In genomic region chr4:137660211-137660610, GRCh38 we compare ENCODE assay signal across 26 cellular contexts.
DNase-seq lines count a peak whose midpoint lies in the region; ATAC-seq and TF ChIP-seq lines count a peak whose summit lies in the region.
"Had no signal": no experiment of that assay in that cellular context is flagged by ENCODE, and none has a peak within 500 bp of the region (broad histone marks: within the 10 kb centered on the region; RNA-seq: fewer than 3 reads in every experiment).

No MANE protein-coding gene starts in this region.

- no peaks in the 10 kb centered on the region for H3K27me3 ChIP-seq in brain microvascular endothelial cell (replicated peaks)
- H3K27me3 ChIP-seq: BE2C, ovary, Peyer's patch, tibial nerve had no signal

- DNase-seq in GM03348 (ENCODE audit: low spot score) (peak; percentile 33), brain microvascular endothelial cell (no peak), fibroblast of pulmonary artery (ENCODE audit: low read depth) (peak; percentile 30), skeletal muscle cell (ENCODE audit: low read depth) (peak; percentile 49), activated T-cell treated with anti-CD3 and anti-CD28 coated beads for 4 hours (no peak), GM20000 (ENCODE audit: low spot score) (no peak)
- DNase-seq: ACHN; activated CD4-positive, CD25-positive, alpha-beta regulatory T cell treated with anti-CD3 and anti-CD28 coated beads, Interleukin-2, amount 50 U/mL, for 72 hours; activated CD8-positive, alpha-beta T cell treated with anti-CD3 and anti-CD28 coated beads, Interleukin-2, amount 10 ng/mL, durations not matched to agents 7 days and 5 days; BE2C; CD8-positive, alpha-beta T cell; endodermal cell; hippocampal formation; lower lobe of right lung; naive thymus-derived CD8-positive, alpha-beta T cell; NCI-H146; NCI-H2107; NCI-H774; ovary; Peyer's patch; SHP77 treated with DMSO at 0.1 percent for 48 hours had no signal

- H3K36me3 ChIP-seq in brain microvascular endothelial cell (replicated peaks): no peaks in the 10 kb centered on the region
- H3K36me3 ChIP-seq: BE2C, lower lobe of right lung, ovary, Peyer's patch, tibial nerve had no signal

- TF ChIP-seq CTCF in brain microvascular endothelial cell (IDR thresholded peaks at IDR 0.05; ENCODE audit: low read depth, low read length, missing control alignments) (no peak), fibroblast of pulmonary artery (IDR thresholded peaks at IDR 0.05; ENCODE audit: low read length, missing control alignments) (no peak), GM20000 (IDR thresholded peaks at IDR 0.05; ENCODE audit: extremely low read depth, missing control alignments) (no peak)

- H3K27ac ChIP-seq in brain microvascular endothelial cell: peak overlapping the region; percentile 55
- H3K27ac ChIP-seq: lower lobe of right lung, Peyer's patch had no signal

- in situ Hi-C loops in brain microvascular endothelial cell (cut with HindIII; ENCODE audit: low pct_ligation_motif_present, low sequenced_read_pairs): no loop called here

- H3K4me3 ChIP-seq in brain microvascular endothelial cell (ENCODE audit: low read depth, low read length) (no peak overlapping the region), fibroblast of pulmonary artery (replicated peaks; ENCODE audit: low read depth, low read length) (no peak overlapping the region), skeletal muscle cell (ENCODE audit: low read depth, low read length) (no peak overlapping the region)
- H3K4me3 ChIP-seq: GM12878, lower lobe of right lung, ovary, Peyer's patch, smooth muscle cell, tibial nerve had no signal

- ATAC-seq in GM19397 (IDR thresholded peaks at IDR 0.05; ENCODE audit: unreplicated experiment) (no peak), HG02884 (IDR thresholded peaks at IDR 0.05; ENCODE audit: unreplicated experiment) (no peak)
- ATAC-seq: activated CD8-positive, alpha-beta T cell treated with anti-CD3 and anti-CD28 coated beads, Interleukin-2, amount 10 ng/mL, durations not matched to agents 7 days and 5 days; CD8-positive, alpha-beta T cell; GM12878; lower lobe of right lung; naive thymus-derived CD8-positive, alpha-beta T cell had no signal

Comparison
In these comparisons a context has a peak if more than half of its experiments do, and no peak if none do; other contexts are left out.
1. DNase-seq: peak in GM03348 (single experiment), fibroblast of pulmonary artery (single experiment) and skeletal muscle cell (single experiment); none in brain microvascular endothelial cell (single experiment), activated T-cell treated with anti-CD3 and anti-CD28 coated beads for 4 hours (single experiment) and GM20000 (single experiment).